Comparison of ENCODE assay signal across 16 cellular contexts in genomic region chr2:238987352-238987981, GRCh38.
DNase-seq lines count a peak whose midpoint lies in the region; ATAC-seq and TF ChIP-seq lines count a peak whose summit lies in the region.
"Had no signal": no experiment of that assay in that cellular context is flagged by ENCODE, and none has a peak within 500 bp of the region (broad histone marks: within the 10 kb centered on the region; RNA-seq: fewer than 3 reads in every experiment).

No MANE protein-coding gene starts in this region.

- H3K9ac ChIP-seq in GM23248 (no peak overlapping the region), endodermal cell (ENCODE audit: extremely low read depth, low read length, poor library complexity, severe bottlenecking) (no peak overlapping the region)

- DNase-seq in GM23248: peak; percentile 43
- DNase-seq in endodermal cell: peak; percentile 13
- DNase-seq in suprapubic skin (ENCODE audit: low spot score in 2 of 2): no peak
- no peak for DNase-seq in CD14-positive monocyte (ENCODE audit: low spot score)
- no peak for DNase-seq in AML-193 (lab: John Stamatoyannopoulos, UW)
- DNase-seq: DMS79; NCI-H1930; NCI-H2171; NCI-H446 treated with DMSO at 0.1 percent for 48 hours; NK-92 treated with Interleukin-12 subunit alpha and Interleukin-12 subunit beta, amount 100 ng/mL, for 24 hours; OCI-M1; SIG-M5 had no signal

- no peak overlapping the region for H3K4me3 Mint-ChIP-seq in endodermal cell
- no peak overlapping the region for H3K4me3 Mint-ChIP-seq in nephron
- no peak overlapping the region for H3K4me3 Mint-ChIP-seq in CD14-positive monocyte
- H3K4me3 Mint-ChIP-seq: CD8-positive, alpha-beta T cell had no signal

- peak overlapping the region; percentile 29 for H3K4me2 ChIP-seq in GM23248 (ENCODE audit: unreplicated experiment)

- H3K36me3 Mint-ChIP-seq in endodermal cell (ENCODE audit: low read depth) (no peaks in the 10 kb centered on the region), nephron (ENCODE audit: low read depth) (no peaks in the 10 kb centered on the region), CD14-positive monocyte (no peaks in the 10 kb centered on the region)
- H3K36me3 Mint-ChIP-seq: CD8-positive, alpha-beta T cell had no signal

- H3K9me2 ChIP-seq in GM23248 (ENCODE audit: insufficient read depth): no peaks in the 10 kb centered on the region

- H3K27ac ChIP-seq in GM23248 (no peak overlapping the region), endodermal cell (ENCODE audit: low read depth, low read length) (no peak overlapping the region), suprapubic skin (peak overlapping the region; percentile 3)
- H3K27ac ChIP-seq: HL-60 had no signal

- H3K4me1 ChIP-seq in GM23248 (ENCODE audit: insufficient read depth) (no peaks in the 10 kb centered on the region), endodermal cell (ENCODE audit: control insufficient read depth, insufficient read depth, low read length) (no peaks in the 10 kb centered on the region), suprapubic skin (no peaks in the 10 kb centered on the region)

- no peaks in the 10 kb centered on the region for H3K79me2 ChIP-seq in GM23248 (ENCODE audit: insufficient read depth)

- H4K20me1 ChIP-seq in GM23248 (ENCODE audit: insufficient read depth): no peaks in the 10 kb centered on the region

- peak overlapping the region; percentile 54 for H2AFZ ChIP-seq in GM23248

- TF ChIP-seq POLR2A in suprapubic skin (IDR thresholded peaks at IDR 0.05): no peak

- no peaks in the 10 kb centered on the region for H3F3A ChIP-seq in GM23248 (ENCODE audit: insufficient read depth)

- no peaks in the 10 kb centered on the region for H3K9me3 ChIP-seq in GM23248 (ENCODE audit: low read depth)
- H3K9me3 ChIP-seq in endodermal cell (ENCODE audit: control insufficient read depth, low read length): no peaks in the 10 kb centered on the region
- no peaks in the 10 kb centered on the region for H3K9me3 ChIP-seq in suprapubic skin

- TF ChIP-seq EP300 in suprapubic skin (IDR thresholded peaks at IDR 0.05): no peak

- H3K36me3 ChIP-seq in GM23248 (ENCODE audit: low read depth): no peaks in the 10 kb centered on the region
- H3K36me3 ChIP-seq in endodermal cell (ENCODE audit: control insufficient read depth, insufficient read depth, low read length): no peaks in the 10 kb centered on the region
- no peaks in the 10 kb centered on the region for H3K36me3 ChIP-seq in suprapubic skin

- ATAC-seq in HG03439 (IDR thresholded peaks at IDR 0.05; ENCODE audit: unreplicated experiment): no peak
- ATAC-seq: CD8-positive, alpha-beta T cell had no signal

- WGBS in GM23248 (ENCODE audit: low coverage in 1 of 2, low lambda C conversion rate in 2 of 2, missing lambda C conversion rate in 2 of 2), 2 experiments: 40 to 44% methylated on average over 14 of the region's 14 CpGs
- WGBS in endodermal cell (ENCODE audit: insufficient coverage in 1 of 2, insufficient read length in 1 of 2), 2 experiments: 90% methylated on average over 8 to 14 of the region's 14 CpGs
- 72% methylated on average over 14 of the region's 14 CpGs for WGBS in suprapubic skin

- H3K9me3 Mint-ChIP-seq in endodermal cell (peaks cover 4% of the 10 kb centered on the region), nephron (peaks cover 8% of the 10 kb centered on the region), CD14-positive monocyte (peaks cover 0 to 4% (median 3%) of the 10 kb centered on the region in 7 donors)
- H3K9me3 Mint-ChIP-seq: CD8-positive, alpha-beta T cell had no signal

- peaks cover 2% of the 10 kb centered on the region for H3K27me3 Mint-ChIP-seq in endodermal cell (ENCODE audit: insufficient read depth)
- peaks cover 10% of the 10 kb centered on the region for H3K27me3 Mint-ChIP-seq in nephron (ENCODE audit: low read depth)
- peaks cover 3 to 14% (median 9%) of the 10 kb centered on the region in 3 donors for H3K27me3 Mint-ChIP-seq in CD14-positive monocyte (ENCODE audit: low read depth in 3 of 3)

- TF ChIP-seq CTCF in endodermal cell (conservative IDR thresholded peaks at IDR 0.05): no peak
- TF ChIP-seq CTCF in nephron (IDR thresholded peaks at IDR 0.05; ENCODE audit: unreplicated experiment in 3 of 3): no peak
- no peak for TF ChIP-seq CTCF in suprapubic skin (IDR thresholded peaks at IDR 0.05)
- no peak for TF ChIP-seq CTCF in CD14-positive monocyte (IDR thresholded peaks at IDR 0.05)

- H3K27me3 ChIP-seq in GM23248 (replicated peaks; ENCODE audit: insufficient read depth) (no peaks in the 10 kb centered on the region), endodermal cell (ENCODE audit: control insufficient read depth, insufficient read depth, low read length, poor library complexity, severe bottlenecking) (no peaks in the 10 kb centered on the region), suprapubic skin (peaks cover 3% of the 10 kb centered on the region)

- intact Hi-C loops in CD14-positive monocyte (cut with micrococcal nuclease): no loop called here

- in situ Hi-C loops in GM23248 (cut with MboI): no loop called here

- H3K27ac Mint-ChIP-seq in endodermal cell (no peak overlapping the region), nephron (peak overlapping the region in 2 of 3 experiments; percentile 21 to 28), CD14-positive monocyte (no peak overlapping the region)
- H3K27ac Mint-ChIP-seq: CD8-positive, alpha-beta T cell had no signal

- H3K4me1 Mint-ChIP-seq in endodermal cell: no peaks in the 10 kb centered on the region
- peaks cover 24% of the 10 kb centered on the region for H3K4me1 Mint-ChIP-seq in nephron
- no peaks in the 10 kb centered on the region for H3K4me1 Mint-ChIP-seq in CD14-positive monocyte

- no peak overlapping the region for H3K4me3 ChIP-seq in GM23248
- H3K4me3 ChIP-seq in endodermal cell (ENCODE audit: low read length): no peak overlapping the region
- H3K4me3 ChIP-seq in suprapubic skin: no peak overlapping the region

Comparison
In these comparisons a context has a peak if more than half of its experiments do, and no peak if none do; other contexts are left out.
1. DNase-seq: peak in GM23248 (single experiment) and endodermal cell (single experiment); none in suprapubic skin (0 of 2), CD14-positive monocyte (single experiment) and AML-193 (0 of 2).
2. H3K27ac Mint-ChIP-seq: peak in nephron (2 of 3); none in endodermal cell (single experiment) and CD14-positive monocyte (0 of 7).